Comparison of ENCODE assay signal across 30 cellular contexts in genomic region chr12:42767998-42768397, GRCh38.
"Had no signal": no experiment of that assay in that cellular context is flagged by ENCODE, and none has a peak within 500 bp of the region (broad histone marks: within the 10 kb centered on the region; RNA-seq: fewer than 3 reads in every experiment).

No MANE protein-coding gene starts in this region.

- H3K27me3 Mint-ChIP-seq: natural killer cell treated with Interleukin-12 subunit alpha and Interleukin-12 subunit beta and Interleukin-15 and Interleukin-18, amount 100 ng/mL, for 72 hours; progenitor cell of endocrine pancreas; stimulated activated naive B cell treated with anti-CD40 and anti-IgM and Interleukin-4, amounts not matched to agents 10 μg/mL and 1 μg/mL and 100 μg/mL, for 72 hours; stimulated activated naive CD8-positive, alpha-beta T cell treated with anti-CD3 and anti-CD28 coated beads, Interleukin-15, Interleukin-2, amounts not matched to agents 100 ng/mL and 50 ng/mL, for 24 hours; type B pancreatic cell had no signal

- H3K4me3 Mint-ChIP-seq: naive thymus-derived CD8-positive, alpha-beta T cell; natural killer cell treated with Interleukin-12 subunit alpha and Interleukin-12 subunit beta and Interleukin-15 and Interleukin-18, amount 100 ng/mL, for 72 hours; nephron progenitor cell; neural crest cell; stimulated activated effector memory CD8-positive, alpha-beta T cell treated with anti-CD3 and anti-CD28 coated beads, Interleukin-12 subunit alpha, Interleukin-12 subunit beta, amount 100 ng/mL, for 72 hours; stimulated activated naive B cell treated with anti-CD40 and anti-IgM and Interleukin-4, amounts not matched to agents 10 μg/mL and 1 μg/mL and 100 μg/mL, for 72 hours; stimulated activated naive CD8-positive, alpha-beta T cell treated with anti-CD3 and anti-CD28 coated beads, Interleukin-15, Interleukin-2, amounts not matched to agents 100 ng/mL and 50 ng/mL, for 24 hours; type B pancreatic cell had no signal

- ATAC-seq: naive thymus-derived CD8-positive, alpha-beta T cell; natural killer cell treated with Interleukin-12 subunit alpha and Interleukin-12 subunit beta and Interleukin-15 and Interleukin-18, amount 100 ng/mL, for 72 hours; psoas muscle; right cardiac atrium; right lobe of liver; stimulated activated effector memory CD8-positive, alpha-beta T cell treated with anti-CD3 and anti-CD28 coated beads, Interleukin-12 subunit alpha, Interleukin-12 subunit beta, amount 100 ng/mL, for 72 hours; stimulated activated naive B cell treated with anti-CD40 and anti-IgM and Interleukin-4, amounts not matched to agents 10 μg/mL and 1 μg/mL and 100 μg/mL, for 72 hours; upper lobe of right lung had no signal

- H3K4me1 Mint-ChIP-seq: naive thymus-derived CD8-positive, alpha-beta T cell; neural crest cell; stimulated activated effector memory CD8-positive, alpha-beta T cell treated with anti-CD3 and anti-CD28 coated beads, Interleukin-12 subunit alpha, Interleukin-12 subunit beta, amount 100 ng/mL, for 72 hours; stimulated activated naive B cell treated with anti-CD40 and anti-IgM and Interleukin-4, amounts not matched to agents 10 μg/mL and 1 μg/mL and 100 μg/mL, for 72 hours had no signal

- H3K36me3 ChIP-seq: neutrophil, right lobe of liver, sigmoid colon, stomach, thoracic aorta, thyroid gland, tibial nerve, upper lobe of right lung, vagina had no signal

- DNase-seq: naive thymus-derived CD8-positive, alpha-beta T cell; nephron progenitor cell; nucleus accumbens; posterior cingulate gyrus; psoas muscle; right cardiac atrium; right lobe of liver; sigmoid colon; small intestine; stimulated activated CD4-positive, alpha-beta T cell treated with anti-CD3 and anti-CD28 coated beads, Interleukin-15, amount 100 ng/mL, for 24 hours; stimulated activated CD4-positive, alpha-beta T cell treated with anti-CD3 and anti-CD28 coated beads, Interleukin-2, amount 100 ng/mL, for 24 hours; stimulated activated CD4-positive, alpha-beta T cell treated with anti-CD3 and anti-CD28 coated beads, Interleukin-2, amount 100 ng/mL, for 48 hours; stimulated activated CD4-positive, alpha-beta T cell treated with anti-CD3 and anti-CD28 coated beads, Interleukin-4, amount 100 ng/mL, for 24 hours; stimulated activated naive B cell treated with anti-CD40 and anti-IgM and Interleukin-4, amounts not matched to agents 10 μg/mL and 1 μg/mL and 100 μg/mL, for 72 hours; stimulated activated naive CD4-positive, alpha-beta T cell treated with Interleukin-2 at 50 U/mL for 16 hours; stomach; thyroid gland; upper lobe of right lung had no signal

- H3K27ac Mint-ChIP-seq: naive thymus-derived CD8-positive, alpha-beta T cell; natural killer cell treated with Interleukin-12 subunit alpha and Interleukin-12 subunit beta and Interleukin-15 and Interleukin-18, amount 100 ng/mL, for 72 hours; nephron progenitor cell; progenitor cell of endocrine pancreas; stimulated activated effector memory CD8-positive, alpha-beta T cell treated with anti-CD3 and anti-CD28 coated beads, Interleukin-12 subunit alpha, Interleukin-12 subunit beta, amount 100 ng/mL, for 72 hours; stimulated activated naive B cell treated with anti-CD40 and anti-IgM and Interleukin-4, amounts not matched to agents 10 μg/mL and 1 μg/mL and 100 μg/mL, for 72 hours; stimulated activated naive CD8-positive, alpha-beta T cell treated with anti-CD3 and anti-CD28 coated beads, Interleukin-15, Interleukin-2, amounts not matched to agents 100 ng/mL and 50 ng/mL, for 24 hours; type B pancreatic cell had no signal

- H3K9me3 Mint-ChIP-seq: stimulated activated naive CD8-positive, alpha-beta T cell treated with anti-CD3 and anti-CD28 coated beads, Interleukin-15, Interleukin-2, amounts not matched to agents 100 ng/mL and 50 ng/mL, for 24 hours had no signal

- H3K9me3 ChIP-seq: neutrophil, right lobe of liver, thoracic aorta, thyroid gland, upper lobe of right lung, vagina had no signal

- H3K4me1 ChIP-seq: parathyroid adenoma, psoas muscle, right lobe of liver, sigmoid colon, stomach, thyroid gland, tibial nerve, upper lobe of right lung, vagina had no signal

- H3K36me3 Mint-ChIP-seq: naive thymus-derived CD8-positive, alpha-beta T cell; natural killer cell treated with Interleukin-12 subunit alpha and Interleukin-12 subunit beta and Interleukin-15 and Interleukin-18, amount 100 ng/mL, for 72 hours; stimulated activated effector memory CD8-positive, alpha-beta T cell treated with anti-CD3 and anti-CD28 coated beads, Interleukin-12 subunit alpha, Interleukin-12 subunit beta, amount 100 ng/mL, for 72 hours; stimulated activated naive B cell treated with anti-CD40 and anti-IgM and Interleukin-4, amounts not matched to agents 10 μg/mL and 1 μg/mL and 100 μg/mL, for 72 hours; type B pancreatic cell had no signal

- H3K4me3 ChIP-seq: psoas muscle, right lobe of liver, sigmoid colon, stomach, thoracic aorta, thyroid gland, tibial nerve, upper lobe of right lung, vagina had no signal

- H3K27me3 ChIP-seq: neutrophil, right lobe of liver, sigmoid colon, stomach, thyroid gland, tibial nerve, upper lobe of right lung, vagina had no signal

- FAIRE-seq: small intestine, urothelium cell line had no signal

- H3K27ac ChIP-seq: neutrophil, parathyroid adenoma, psoas muscle, right lobe of liver, sigmoid colon, stomach, thoracic aorta, thyroid gland, tibial nerve, upper lobe of right lung, vagina had no signal
